In genomic region chr17:60392042-60392844, GRCh38 we compare ENCODE assay signal across 1 cellular context.
TF ChIP-seq lines count a peak whose summit lies in the region.

USP32 (minus strand) TSS chr17:60392133; CDS start chr17:60391939, 194 bp downstream.

TF ChIP-seq in HEK293, 187 proteins besides CTCF, POLR2A, EP300 and RAD21 (continued from another document and continues in another):
- TF ChIP-seq HOXD13 (CRISPR knock-in tag; IDR thresholded peaks at IDR 0.05; ENCODE audit: borderline replicate concordance) (no peak; the same call in 1 of the 2 replicates), ZNF366 (tag by site-specific recombination; conservative IDR thresholded peaks at IDR 0.05) (peak; percentile 100), ZBTB26 (tag by site-specific recombination; optimal IDR thresholded peaks at IDR 0.05) (peak; percentile 94), ZNF121 (tag by site-specific recombination; IDR thresholded peaks at IDR 0.05) (no peak), ZNF501 (tag by site-specific recombination; IDR thresholded peaks at IDR 0.05) (no peak), HOXC10 (CRISPR knock-in tag; IDR thresholded peaks at IDR 0.05) (no peak), PRDM2 (tag by site-specific recombination; IDR thresholded peaks at IDR 0.05; ENCODE audit: borderline replicate concordance) (no peak), ZNF843 (tag by site-specific recombination; IDR thresholded peaks at IDR 0.05) (peak; percentile 84), ZNF701 (tag by site-specific recombination; IDR thresholded peaks at IDR 0.05) (no peak), BCL11A (tag by site-specific recombination; IDR thresholded peaks at IDR 0.05; ENCODE audit: low read depth) (peak; percentile 89), ZNF610 (tag by site-specific recombination; IDR thresholded peaks at IDR 0.05; ENCODE audit: borderline replicate concordance) (peak; percentile 85), ZFP41 (tag by site-specific recombination; IDR thresholded peaks at IDR 0.05; ENCODE audit: borderline replicate concordance) (no peak), PRDM1 (tag by site-specific recombination; IDR thresholded peaks at IDR 0.05) (peak; percentile 89), ZFHX2 (tag by site-specific recombination; conservative IDR thresholded peaks at IDR 0.05) (peak; percentile 99), FEZF1 (tag by site-specific recombination; IDR thresholded peaks at IDR 0.05) (0 out of 2 replicates have a peak, but pooled peaks have one; percentile 10), ZBTB7A (tag by site-specific recombination; IDR thresholded peaks at IDR 0.05; ENCODE audit: low read depth) (peak; percentile 87; the same call in 1 of the 2 replicates), KLF10 (tag by site-specific recombination; IDR thresholded peaks at IDR 0.05) (peak; percentile 95), GLI4 (tag by site-specific recombination; IDR thresholded peaks at IDR 0.05) (no peak), ZNF280C (tag by site-specific recombination; IDR thresholded peaks at IDR 0.05) (no peak), ZEB2 (tag by site-specific recombination; IDR thresholded peaks at IDR 0.05) (peak; percentile 99), ZNF211 (tag by site-specific recombination; IDR thresholded peaks at IDR 0.05; ENCODE audit: low read depth) (no peak), ZNF404 (tag by site-specific recombination; IDR thresholded peaks at IDR 0.05) (no peak), PATZ1 (tag by site-specific recombination; IDR thresholded peaks at IDR 0.05) (peak; percentile 100), ZNF140 (tag by site-specific recombination; IDR thresholded peaks at IDR 0.05) (no peak), ZNF585B (tag by site-specific recombination; IDR thresholded peaks at IDR 0.05) (no peak), ZNF24 (tag by site-specific recombination; IDR thresholded peaks at IDR 0.05) (peak; percentile 67), ZSCAN4 (tag by site-specific recombination; IDR thresholded peaks at IDR 0.05) (no peak; the same call in 1 of the 2 replicates), ZNF548 (tag by site-specific recombination; IDR thresholded peaks at IDR 0.05) (no peak), SP3 (tag by site-specific recombination; IDR thresholded peaks at IDR 0.05) (peak; percentile 99)
- TF ChIP-seq, protein P1, sequence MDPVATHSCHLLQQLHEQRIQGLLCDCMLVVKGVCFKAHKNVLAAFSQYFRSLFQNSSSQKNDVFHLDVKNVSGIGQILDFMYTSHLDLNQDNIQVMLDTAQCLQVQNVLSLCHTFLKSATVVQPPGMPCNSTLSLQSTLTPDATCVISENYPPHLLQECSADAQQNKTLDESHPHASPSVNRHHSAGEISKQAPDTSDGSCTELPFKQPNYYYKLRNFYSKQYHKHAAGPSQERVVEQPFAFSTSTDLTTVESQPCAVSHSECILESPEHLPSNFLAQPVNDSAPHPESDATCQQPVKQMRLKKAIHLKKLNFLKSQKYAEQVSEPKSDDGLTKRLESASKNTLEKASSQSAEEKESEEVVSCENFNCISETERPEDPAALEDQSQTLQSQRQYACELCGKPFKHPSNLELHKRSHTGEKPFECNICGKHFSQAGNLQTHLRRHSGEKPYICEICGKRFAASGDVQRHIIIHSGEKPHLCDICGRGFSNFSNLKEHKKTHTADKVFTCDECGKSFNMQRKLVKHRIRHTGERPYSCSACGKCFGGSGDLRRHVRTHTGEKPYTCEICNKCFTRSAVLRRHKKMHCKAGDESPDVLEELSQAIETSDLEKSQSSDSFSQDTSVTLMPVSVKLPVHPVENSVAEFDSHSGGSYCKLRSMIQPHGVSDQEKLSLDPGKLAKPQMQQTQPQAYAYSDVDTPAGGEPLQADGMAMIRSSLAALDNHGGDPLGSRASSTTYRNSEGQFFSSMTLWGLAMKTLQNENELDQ (tag by site-specific recombination; IDR thresholded peaks at IDR 0.05; ENCODE audit: low read depth) = no peak
- TF ChIP-seq, protein P2, sequence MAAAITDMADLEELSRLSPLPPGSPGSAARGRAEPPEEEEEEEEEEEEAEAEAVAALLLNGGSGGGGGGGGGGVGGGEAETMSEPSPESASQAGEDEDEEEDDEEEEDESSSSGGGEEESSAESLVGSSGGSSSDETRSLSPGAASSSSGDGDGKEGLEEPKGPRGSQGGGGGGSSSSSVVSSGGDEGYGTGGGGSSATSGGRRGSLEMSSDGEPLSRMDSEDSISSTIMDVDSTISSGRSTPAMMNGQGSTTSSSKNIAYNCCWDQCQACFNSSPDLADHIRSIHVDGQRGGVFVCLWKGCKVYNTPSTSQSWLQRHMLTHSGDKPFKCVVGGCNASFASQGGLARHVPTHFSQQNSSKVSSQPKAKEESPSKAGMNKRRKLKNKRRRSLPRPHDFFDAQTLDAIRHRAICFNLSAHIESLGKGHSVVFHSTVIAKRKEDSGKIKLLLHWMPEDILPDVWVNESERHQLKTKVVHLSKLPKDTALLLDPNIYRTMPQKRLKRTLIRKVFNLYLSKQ (tag by site-specific recombination; IDR thresholded peaks at IDR 0.05; ENCODE audit: borderline replicate concordance) = no peak
- TF ChIP-seq, protein P3, sequence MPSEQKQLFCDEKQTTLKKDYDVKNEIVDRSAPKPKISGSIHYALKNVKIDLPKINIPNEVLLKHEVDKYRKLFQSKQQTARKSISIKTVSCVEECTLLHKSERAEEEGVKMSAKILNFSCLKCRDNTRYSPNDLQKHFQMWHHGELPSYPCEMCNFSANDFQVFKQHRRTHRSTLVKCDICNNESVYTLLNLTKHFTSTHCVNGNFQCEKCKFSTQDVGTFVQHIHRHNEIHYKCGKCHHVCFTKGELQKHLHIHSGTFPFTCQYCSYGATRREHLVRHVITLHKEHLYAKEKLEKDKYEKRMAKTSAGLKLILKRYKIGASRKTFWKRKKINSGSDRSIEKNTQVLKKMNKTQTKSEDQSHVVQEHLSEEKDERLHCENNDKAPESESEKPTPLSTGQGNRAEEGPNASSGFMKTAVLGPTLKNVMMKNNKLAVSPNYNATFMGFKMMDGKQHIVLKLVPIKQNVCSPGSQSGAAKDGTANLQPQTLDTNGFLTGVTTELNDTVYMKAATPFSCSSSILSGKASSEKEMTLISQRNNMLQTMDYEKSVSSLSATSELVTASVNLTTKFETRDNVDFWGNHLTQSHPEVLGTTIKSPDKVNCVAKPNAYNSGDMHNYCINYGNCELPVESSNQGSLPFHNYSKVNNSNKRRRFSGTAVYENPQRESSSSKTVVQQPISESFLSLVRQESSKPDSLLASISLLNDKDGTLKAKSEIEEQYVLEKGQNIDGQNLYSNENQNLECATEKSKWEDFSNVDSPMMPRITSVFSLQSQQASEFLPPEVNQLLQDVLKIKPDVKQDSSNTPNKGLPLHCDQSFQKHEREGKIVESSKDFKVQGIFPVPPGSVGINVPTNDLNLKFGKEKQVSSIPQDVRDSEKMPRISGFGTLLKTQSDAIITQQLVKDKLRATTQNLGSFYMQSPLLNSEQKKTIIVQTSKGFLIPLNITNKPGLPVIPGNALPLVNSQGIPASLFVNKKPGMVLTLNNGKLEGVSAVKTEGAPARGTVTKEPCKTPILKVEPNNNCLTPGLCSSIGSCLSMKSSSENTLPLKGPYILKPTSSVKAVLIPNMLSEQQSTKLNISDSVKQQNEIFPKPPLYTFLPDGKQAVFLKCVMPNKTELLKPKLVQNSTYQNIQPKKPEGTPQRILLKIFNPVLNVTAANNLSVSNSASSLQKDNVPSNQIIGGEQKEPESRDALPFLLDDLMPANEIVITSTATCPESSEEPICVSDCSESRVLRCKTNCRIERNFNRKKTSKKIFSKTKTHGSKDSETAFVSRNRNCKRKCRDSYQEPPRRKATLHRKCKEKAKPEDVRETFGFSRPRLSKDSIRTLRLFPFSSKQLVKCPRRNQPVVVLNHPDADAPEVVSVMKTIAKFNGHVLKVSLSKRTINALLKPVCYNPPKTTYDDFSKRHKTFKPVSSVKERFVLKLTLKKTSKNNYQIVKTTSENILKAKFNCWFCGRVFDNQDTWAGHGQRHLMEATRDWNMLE (tag by site-specific recombination; conservative IDR thresholded peaks at IDR 0.05; ENCODE audit: low read depth) = peak; percentile 43
- TF ChIP-seq, protein P4, sequence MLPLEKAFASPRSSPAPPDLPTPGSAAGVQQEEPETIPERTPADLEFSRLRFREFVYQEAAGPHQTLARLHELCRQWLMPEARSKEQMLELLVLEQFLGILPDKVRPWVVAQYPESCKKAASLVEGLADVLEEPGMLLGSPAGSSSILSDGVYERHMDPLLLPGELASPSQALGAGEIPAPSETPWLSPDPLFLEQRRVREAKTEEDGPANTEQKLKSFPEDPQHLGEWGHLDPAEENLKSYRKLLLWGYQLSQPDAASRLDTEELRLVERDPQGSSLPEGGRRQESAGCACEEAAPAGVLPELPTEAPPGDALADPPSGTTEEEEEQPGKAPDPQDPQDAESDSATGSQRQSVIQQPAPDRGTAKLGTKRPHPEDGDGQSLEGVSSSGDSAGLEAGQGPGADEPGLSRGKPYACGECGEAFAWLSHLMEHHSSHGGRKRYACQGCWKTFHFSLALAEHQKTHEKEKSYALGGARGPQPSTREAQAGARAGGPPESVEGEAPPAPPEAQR (tag by site-specific recombination; IDR thresholded peaks at IDR 0.05) = peak; percentile 62
